In genomic region chr2:27060323-27060722, GRCh38 we compare ENCODE assay signal across 1 cellular context.
TF ChIP-seq lines count a peak whose summit lies in the region.

No MANE protein-coding gene starts in this region.

TF ChIP-seq in HepG2, 621 proteins besides CTCF, POLR2A, EP300 and RAD21:
- TF ChIP-seq ELF3 (CRISPR knock-in tag; IDR thresholded peaks at IDR 0.05) (no peak), ZBTB33 (CRISPR knock-in tag; IDR thresholded peaks at IDR 0.05) (0 out of 2 replicates have a peak, but pooled peaks have one; percentile 8), ZNF605 (CRISPR knock-in tag; IDR thresholded peaks at IDR 0.05) (0 out of 2 replicates have a peak, but pooled peaks have one; percentile 34)
